Comparison of ENCODE assay signal across 1 cellular context in the genomic region with DNA sequence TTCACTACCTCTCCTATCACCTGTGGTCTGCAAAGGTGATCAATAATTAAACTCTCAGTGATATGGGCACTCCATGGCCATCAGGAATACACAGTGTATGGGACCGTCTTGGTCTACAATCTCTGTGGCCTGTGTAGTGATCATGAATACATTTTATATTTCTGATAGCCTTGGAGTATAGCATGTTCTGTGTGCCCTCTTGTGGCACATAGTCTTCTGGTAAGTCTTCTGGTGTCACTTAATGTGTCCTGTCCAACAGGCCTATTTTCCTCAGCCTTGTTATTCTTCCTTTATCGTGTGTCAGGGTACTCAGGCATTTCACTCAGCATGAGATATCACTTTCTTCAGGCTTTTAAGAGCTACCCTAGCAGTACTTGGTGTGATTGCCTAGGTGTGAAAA.
TF ChIP-seq lines count a peak whose summit lies in the region.

No MANE protein-coding gene starts in this region.

TF ChIP-seq in SK-N-SH treated with all-trans-retinoic acid at 6 μM for 48 hours, 23 proteins besides CTCF, POLR2A, EP300 and RAD21 (continued from another document):
- TF ChIP-seq, protein P1, sequence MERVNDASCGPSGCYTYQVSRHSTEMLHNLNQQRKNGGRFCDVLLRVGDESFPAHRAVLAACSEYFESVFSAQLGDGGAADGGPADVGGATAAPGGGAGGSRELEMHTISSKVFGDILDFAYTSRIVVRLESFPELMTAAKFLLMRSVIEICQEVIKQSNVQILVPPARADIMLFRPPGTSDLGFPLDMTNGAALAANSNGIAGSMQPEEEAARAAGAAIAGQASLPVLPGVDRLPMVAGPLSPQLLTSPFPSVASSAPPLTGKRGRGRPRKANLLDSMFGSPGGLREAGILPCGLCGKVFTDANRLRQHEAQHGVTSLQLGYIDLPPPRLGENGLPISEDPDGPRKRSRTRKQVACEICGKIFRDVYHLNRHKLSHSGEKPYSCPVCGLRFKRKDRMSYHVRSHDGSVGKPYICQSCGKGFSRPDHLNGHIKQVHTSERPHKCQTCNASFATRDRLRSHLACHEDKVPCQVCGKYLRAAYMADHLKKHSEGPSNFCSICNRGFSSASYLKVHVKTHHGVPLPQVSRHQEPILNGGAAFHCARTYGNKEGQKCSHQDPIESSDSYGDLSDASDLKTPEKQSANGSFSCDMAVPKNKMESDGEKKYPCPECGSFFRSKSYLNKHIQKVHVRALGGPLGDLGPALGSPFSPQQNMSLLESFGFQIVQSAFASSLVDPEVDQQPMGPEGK (CRISPR knock-in tag; IDR thresholded peaks at IDR 0.05; ENCODE audit: borderline replicate concordance), result no peak
- no peak for TF ChIP-seq TOX (CRISPR knock-in tag; IDR thresholded peaks at IDR 0.05; ENCODE audit: borderline replicate concordance)
- TF ChIP-seq ZNF8 (CRISPR knock-in tag; IDR thresholded peaks at IDR 0.05), result no peak
- no peak for TF ChIP-seq SNAI2 (CRISPR knock-in tag; IDR thresholded peaks at IDR 0.05)
- no peak for TF ChIP-seq ESRRG (CRISPR knock-in tag; IDR thresholded peaks at IDR 0.05)
- TF ChIP-seq TCF4 (CRISPR knock-in tag; IDR thresholded peaks at IDR 0.05; ENCODE audit: borderline replicate concordance), result no peak
- TF ChIP-seq, protein P2, sequence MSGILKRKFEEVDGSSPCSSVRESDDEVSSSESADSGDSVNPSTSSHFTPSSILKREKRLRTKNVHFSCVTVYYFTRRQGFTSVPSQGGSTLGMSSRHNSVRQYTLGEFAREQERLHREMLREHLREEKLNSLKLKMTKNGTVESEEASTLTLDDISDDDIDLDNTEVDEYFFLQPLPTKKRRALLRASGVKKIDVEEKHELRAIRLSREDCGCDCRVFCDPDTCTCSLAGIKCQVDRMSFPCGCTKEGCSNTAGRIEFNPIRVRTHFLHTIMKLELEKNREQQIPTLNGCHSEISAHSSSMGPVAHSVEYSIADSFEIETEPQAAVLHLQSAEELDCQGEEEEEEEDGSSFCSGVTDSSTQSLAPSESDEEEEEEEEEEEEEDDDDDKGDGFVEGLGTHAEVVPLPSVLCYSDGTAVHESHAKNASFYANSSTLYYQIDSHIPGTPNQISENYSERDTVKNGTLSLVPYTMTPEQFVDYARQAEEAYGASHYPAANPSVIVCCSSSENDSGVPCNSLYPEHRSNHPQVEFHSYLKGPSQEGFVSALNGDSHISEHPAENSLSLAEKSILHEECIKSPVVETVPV (CRISPR knock-in tag; IDR thresholded peaks at IDR 0.05), result no peak
- no peak for TF ChIP-seq OSR1 (CRISPR knock-in tag; IDR thresholded peaks at IDR 0.05)
